In the genomic region with DNA sequence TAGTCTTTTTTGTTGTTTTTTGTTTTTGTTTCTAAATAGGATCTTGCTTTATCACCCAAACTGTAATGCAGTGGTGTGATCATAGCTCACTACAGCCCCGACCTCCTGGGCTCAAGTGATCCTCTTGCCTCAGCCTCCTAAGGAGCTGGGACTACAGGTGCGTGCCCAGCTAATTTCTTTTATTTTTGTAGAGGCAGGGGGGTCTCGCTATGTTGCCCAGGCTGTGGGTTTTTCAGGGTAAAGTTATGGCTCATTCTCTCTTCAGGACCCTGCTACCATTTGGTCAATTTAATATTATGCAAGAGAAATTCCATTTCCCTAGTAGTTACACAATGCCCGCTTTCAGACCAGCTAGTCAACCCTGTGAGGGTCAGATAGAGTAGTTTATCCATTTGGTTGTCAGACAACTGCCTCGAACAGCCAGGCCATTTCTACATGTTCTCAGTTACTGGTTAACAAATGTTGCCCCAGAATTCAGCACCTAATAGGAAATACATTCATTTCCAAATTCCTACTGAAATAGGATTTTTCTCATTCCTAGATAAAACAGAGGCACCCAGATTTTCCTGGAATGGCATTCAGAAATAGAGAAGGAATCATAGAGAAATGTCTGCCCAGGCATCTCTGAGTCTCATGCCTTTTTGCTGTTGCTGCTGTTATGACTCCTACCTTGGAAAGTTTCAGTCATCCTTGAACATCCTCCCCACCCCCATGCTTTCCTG, we compare ENCODE assay signal across 12 cellular contexts.
A peak's percentile ranks its signal among the peaks of the same experiment; 100 is the strongest.
DNase-seq lines count a peak whose midpoint lies in the region; TF ChIP-seq lines count a peak whose summit lies in the region.
"Had no signal": no experiment of that assay in that cellular context is flagged by ENCODE, and none has a peak within 500 bp of the region (broad histone marks: within the 10 kb centered on the region; RNA-seq: fewer than 3 reads in every experiment).

No MANE protein-coding gene starts in this region.

- DNase-seq in activated CD4-positive, alpha-beta T cell treated with anti-CD3 and anti-CD28 coated beads for 48 hours, result peak; percentile 55
- no peak for DNase-seq in activated CD4-positive, alpha-beta T cell treated with anti-CD3 and anti-CD28 coated beads for 1 hour
- DNase-seq in activated T-cell treated with anti-CD3 and anti-CD28 coated beads for 4 hours (peak; percentile 36), fibroblast of mammary gland (ENCODE audit: low read depth) (peak; percentile 61), germinal center (ENCODE audit: low spot score) (no peak), substantia nigra (lab: John Stamatoyannopoulos, UW) (no peak), ecto neural progenitor cell (ENCODE audit: low spot score) (no peak)
- peak; percentile 30 for DNase-seq in stimulated activated CD8-positive, alpha-beta memory T cell treated with anti-CD3 and anti-CD28 coated beads, Interleukin-4, amount 100 ng/mL, for 48 hours
- DNase-seq: H7, MV-4-11, NCI-H748 treated with DMSO at 0.1 percent for 48 hours had no signal

- H3K27ac ChIP-seq in substantia nigra (ENCODE audit: low read depth, low read length, poor library complexity, severe bottlenecking), result no peak overlapping the region
- H3K27ac ChIP-seq: SK-N-MC had no signal

- no peak overlapping the region for H3K4me3 ChIP-seq in fibroblast of mammary gland (ENCODE audit: control insufficient read depth, low read depth, low read length)
- H3K4me3 ChIP-seq: SK-N-MC had no signal

- no peak for TF ChIP-seq CTCF in fibroblast of mammary gland (conservative IDR thresholded peaks at IDR 0.05; ENCODE audit: control insufficient read depth, insufficient read depth, low read depth, low read length)

Comparison
In these comparisons a context has a peak if more than half of its experiments do, and no peak if none do; other contexts are left out.
1. DNase-seq: peak in activated CD4-positive, alpha-beta T cell treated with anti-CD3 and anti-CD28 coated beads for 48 hours (single experiment), activated T-cell treated with anti-CD3 and anti-CD28 coated beads for 4 hours (single experiment), fibroblast of mammary gland (single experiment) and stimulated activated CD8-positive, alpha-beta memory T cell treated with anti-CD3 and anti-CD28 coated beads, Interleukin-4, amount 100 ng/mL, for 48 hours (single experiment); none in activated CD4-positive, alpha-beta T cell treated with anti-CD3 and anti-CD28 coated beads for 1 hour (single experiment), germinal center (single experiment), substantia nigra (0 of 49) and ecto neural progenitor cell (single experiment).